ENCODE assay signal across 8 cellular contexts in genomic region chr11:23021287-23021863, GRCh38.
DNase-seq lines count a peak whose midpoint lies in the region; ATAC-seq, FAIRE-seq and TF ChIP-seq lines count a peak whose summit lies in the region.

No MANE protein-coding gene starts in this region.

- TF ChIP-seq CTCF in kidney (IDR thresholded peaks at IDR 0.05; ENCODE audit: borderline replicate concordance, extremely low read depth, insufficient read depth) = peak; percentile 47

- no peak overlapping the region for H3K4me3 Mint-ChIP-seq in activated naive CD8-positive, alpha-beta T cell treated with anti-CD3 and anti-CD28 coated beads, Interleukin-2, amount 50 U/mL, for 24 hours

- no peaks in the 10 kb centered on the region for H3K36me3 Mint-ChIP-seq in activated naive CD8-positive, alpha-beta T cell treated with anti-CD3 and anti-CD28 coated beads, Interleukin-2, amount 50 U/mL, for 24 hours (ENCODE audit: low read depth)

- H3K9me3 ChIP-seq in kidney (ENCODE audit: control insufficient read depth in 1 of 2, low read length in 2 of 2) = no peaks in the 10 kb centered on the region

- no peaks in the 10 kb centered on the region for H3K27me3 Mint-ChIP-seq in activated naive CD8-positive, alpha-beta T cell treated with anti-CD3 and anti-CD28 coated beads, Interleukin-2, amount 50 U/mL, for 24 hours

- peak; percentile 44 for DNase-seq in EL
- peak; percentile 20 for DNase-seq in HS-5 (ENCODE audit: low read depth)
- DNase-seq in activated naive CD8-positive, alpha-beta T cell treated with anti-CD3 and anti-CD28 coated beads, Interleukin-2, amount 50 U/mL, for 24 hours = peak; percentile 4
- no peak for DNase-seq in kidney
- no peak for DNase-seq in activated T-cell treated with anti-CD3 and anti-CD28 coated beads for 4 hours
- no peak for DNase-seq in DMS79 (lab: John Stamatoyannopoulos, UW)
- DNase-seq in activated T-cell treated with anti-CD3 and anti-CD28 coated beads, Interleukin-2, amount 50 U/mL, for 1 hour = no peak

- H3K9ac ChIP-seq in kidney (ENCODE audit: low read length in 2 of 2) = no peak overlapping the region

- ATAC-seq in GM19397 (IDR thresholded peaks at IDR 0.05; ENCODE audit: unreplicated experiment) = peak; percentile 65
- ATAC-seq in activated naive CD8-positive, alpha-beta T cell treated with anti-CD3 and anti-CD28 coated beads, Interleukin-2, amount 50 U/mL, for 24 hours = peak; percentile 28

- H3K27ac ChIP-seq in kidney (ENCODE audit: low read depth in 2 of 2, low read length in 2 of 2) = no peak overlapping the region

- no peak overlapping the region for H3K4me3 ChIP-seq in kidney (ENCODE audit: low read length in 2 of 2)

- no peaks in the 10 kb centered on the region for H3K4me1 Mint-ChIP-seq in activated naive CD8-positive, alpha-beta T cell treated with anti-CD3 and anti-CD28 coated beads, Interleukin-2, amount 50 U/mL, for 24 hours

- H3K4me1 ChIP-seq in kidney (ENCODE audit: control insufficient read depth in 1 of 2, insufficient read depth in 1 of 2, low read depth in 1 of 2, low read length in 2 of 2) = no peaks in the 10 kb centered on the region

- intact Hi-C loops in kidney (cut with DNase I) = no loop called here

- H3K27ac Mint-ChIP-seq in activated naive CD8-positive, alpha-beta T cell treated with anti-CD3 and anti-CD28 coated beads, Interleukin-2, amount 50 U/mL, for 24 hours = no peak overlapping the region

- FAIRE-seq in kidney (lab: Jason Lieb, UNC) = no peak

- no peaks in the 10 kb centered on the region for H3K9me3 Mint-ChIP-seq in activated naive CD8-positive, alpha-beta T cell treated with anti-CD3 and anti-CD28 coated beads, Interleukin-2, amount 50 U/mL, for 24 hours

- no peaks in the 10 kb centered on the region for H3K36me3 ChIP-seq in kidney (ENCODE audit: control insufficient read depth in 1 of 2, insufficient read depth in 2 of 2, low read length in 2 of 2)

Comparison
In these comparisons a context has a peak if more than half of its experiments do, and no peak if none do; other contexts are left out.
1. DNase-seq: peak in EL (single experiment), HS-5 (single experiment) and activated naive CD8-positive, alpha-beta T cell treated with anti-CD3 and anti-CD28 coated beads, Interleukin-2, amount 50 U/mL, for 24 hours (single experiment); none in kidney (single experiment), activated T-cell treated with anti-CD3 and anti-CD28 coated beads for 4 hours (single experiment), DMS79 (single experiment) and activated T-cell treated with anti-CD3 and anti-CD28 coated beads, Interleukin-2, amount 50 U/mL, for 1 hour (single experiment).